8 cellular contexts compared by ENCODE assay signal in the genomic region with DNA sequence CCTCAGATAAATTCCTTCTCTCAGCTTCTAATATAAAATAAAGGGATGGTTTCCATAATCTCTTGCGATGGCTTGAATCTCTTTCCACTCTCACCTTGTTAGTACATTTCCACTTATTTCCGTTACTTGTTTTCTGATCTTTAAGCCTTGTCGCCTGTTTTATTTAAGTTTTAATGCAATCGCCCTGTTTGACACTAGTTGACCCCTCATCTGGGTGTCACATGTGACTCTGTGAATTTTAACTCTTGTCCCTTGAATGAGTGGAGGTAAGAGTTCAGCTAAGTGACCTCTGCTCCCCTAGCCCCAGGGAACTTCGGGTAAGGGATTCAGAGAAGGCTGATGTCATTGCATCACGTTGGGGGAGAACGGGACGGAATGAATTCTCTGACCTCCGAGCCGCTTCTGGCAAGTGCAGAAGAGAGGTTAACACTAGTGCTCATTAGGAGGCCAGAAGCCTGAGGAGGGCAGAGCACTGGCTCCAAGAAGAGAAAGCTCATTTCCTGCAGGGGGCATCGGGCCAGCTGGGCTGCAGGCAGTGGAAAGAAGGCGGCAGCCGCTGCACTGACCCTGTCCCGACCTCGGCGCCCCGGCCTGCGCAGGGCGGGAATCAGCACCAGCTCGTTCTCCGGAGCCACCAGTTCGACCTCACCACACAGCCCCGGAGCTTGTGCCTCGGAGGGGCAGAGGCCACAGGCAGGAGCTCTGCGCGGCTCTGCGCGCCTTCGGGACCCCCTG. TPM values are rescaled to one million over a fixed set of nuclear protein-coding genes. Genes with fewer than 3 reads are reported as not detected.
DNase-seq lines count a peak whose midpoint lies in the region; ATAC-seq and TF ChIP-seq lines count a peak whose summit lies in the region.

No MANE protein-coding gene starts in this region.

- peak overlapping the region; percentile 97 for H3K9ac ChIP-seq in NT2/D1 (ENCODE audit: insufficient read length, low read depth)

- H3K9me3 ChIP-seq in NT2/D1 (ENCODE audit: insufficient read depth, low read length) (no peaks in the 10 kb centered on the region), hepatocyte (ENCODE audit: low read depth) (no peaks in the 10 kb centered on the region), psoas muscle (no peaks in the 10 kb centered on the region)

- no peaks in the 10 kb centered on the region for H3K9me2 ChIP-seq in hepatocyte (replicated peaks; ENCODE audit: insufficient read depth)

- in situ Hi-C loops in astrocyte of the cerebellum (cut with HindIII; ENCODE audit: low sequenced_read_pairs) = loop anchor here (5.0 kb wide), 1 partner anchor 67 kb away; a partner anchor contains a TSS

- peak; percentile 73 for DNase-seq in D341Med (ENCODE audit: low spot score)
- DNase-seq in NT2/D1 (ENCODE audit: low read depth, low spot score) = peak; percentile 81
- no peak for DNase-seq in astrocyte of the cerebellum (ENCODE audit: low read depth)
- peak; percentile 80 for DNase-seq in hepatocyte (ENCODE audit: low spot score)
- DNase-seq in psoas muscle = peak; percentile 73 to 88
- DNase-seq in occipital lobe (lab: John Stamatoyannopoulos, UW) = no peak

- ATAC-seq in GM19023 (IDR thresholded peaks at IDR 0.05; ENCODE audit: unreplicated experiment) (peak; percentile 20), HG03175 (IDR thresholded peaks at IDR 0.05; ENCODE audit: unreplicated experiment) (peak; percentile 25), psoas muscle (peak; percentile 29 to 54 (median 49))

- H3K4me1 ChIP-seq in NT2/D1 (ENCODE audit: insufficient read depth, insufficient read length) = peaks cover 5% of the 10 kb centered on the region
- H3K4me1 ChIP-seq in hepatocyte (ENCODE audit: insufficient read depth) = peaks cover 10% of the 10 kb centered on the region
- peaks cover 37% of the 10 kb centered on the region for H3K4me1 ChIP-seq in psoas muscle

- peak overlapping the region; percentile 77 for H3K4me2 ChIP-seq in hepatocyte

- intact Hi-C loops in psoas muscle (cut with DNase I) = loop anchor here in 1 of 2 donors (2.0 kb wide), 1 partner anchor 63 kb away; no protein-coding TSS in a partner anchor

- no peaks in the 10 kb centered on the region for H4K20me1 ChIP-seq in hepatocyte (ENCODE audit: insufficient read depth, poor library complexity, severe bottlenecking)

- peaks cover 8% of the 10 kb centered on the region for H3K27me3 ChIP-seq in NT2/D1 (ENCODE audit: insufficient read depth, insufficient read length)
- no peaks in the 10 kb centered on the region for H3K27me3 ChIP-seq in hepatocyte
- no peaks in the 10 kb centered on the region for H3K27me3 ChIP-seq in psoas muscle (ENCODE audit: insufficient read depth in 3 of 3, low read length in 2 of 3)

- 11% methylated on average over 27 of the region's 29 CpGs for WGBS in hepatocyte (ENCODE audit: low lambda C conversion rate, missing lambda C conversion rate)
- WGBS in psoas muscle, 3 donors = 6 to 10% (median 7%) methylated on average over 22 to 29 of the region's 29 CpGs

- H3K79me2 ChIP-seq in hepatocyte = peaks cover 2% of the 10 kb centered on the region

- H2AFZ ChIP-seq in hepatocyte = peak overlapping the region; percentile 57

- H3K36me3 ChIP-seq in NT2/D1 (ENCODE audit: insufficient read depth, insufficient read length, low read length) (peaks cover 10% of the 10 kb centered on the region), hepatocyte (replicated peaks; ENCODE audit: insufficient read depth, low read depth) (no peaks in the 10 kb centered on the region), psoas muscle (ENCODE audit: insufficient read depth in 1 of 2, low read depth in 1 of 2) (peaks cover 0 to 8% of the 10 kb centered on the region in 2 donors)

- peak overlapping the region; percentile 91 for H3K4me3 ChIP-seq in NT2/D1 (ENCODE audit: insufficient read length, low read depth)
- H3K4me3 ChIP-seq in astrocyte of the cerebellum (ENCODE audit: low read depth, low read length) = peak overlapping the region; percentile 80
- peak overlapping the region; percentile 56 for H3K4me3 ChIP-seq in hepatocyte
- peak overlapping the region; percentile 93 for H3K4me3 ChIP-seq in psoas muscle

- TF ChIP-seq CTCF in astrocyte of the cerebellum (IDR thresholded peaks at IDR 0.05; ENCODE audit: low read depth, low read length, missing control alignments) (peak; percentile 12), hepatocyte (IDR thresholded peaks at IDR 0.05; ENCODE audit: poor library complexity) (peak; percentile 35), psoas muscle (IDR thresholded peaks at IDR 0.05) (peak; percentile 23)

- peak overlapping the region; percentile 91 for H3K27ac ChIP-seq in hepatocyte
- H3K27ac ChIP-seq in psoas muscle = peak overlapping the region; percentile 97

RNA-seq across cellular contexts. Expression of a gene that starts 0.6 kb away (rescaled TPM):
- 31.9 and 45.7 TPM in 2 replicates for total RNA-seq in hepatocyte
- polyA plus RNA-seq in hepatocyte = 81.4 and 87.3 TPM in 2 replicates
- total RNA-seq in psoas muscle = 10 to 100 TPM; 36.5 to 53.9 (median 42.3) TPM
- polyA plus RNA-seq in psoas muscle = 10 to 100 TPM; 43.8 to 64.7 (median 48.1) TPM
- total RNA-seq in occipital lobe = 7.0 TPM

RNA-seq across cellular contexts. Expression of a gene that starts 2.2 kb away (rescaled TPM):
- total RNA-seq in hepatocyte = 0.10 and 1.4 TPM in 2 replicates
- 0.55 and 0.63 TPM in 2 replicates for polyA plus RNA-seq in hepatocyte
- total RNA-seq in psoas muscle = 1 to 10 TPM in 1 of 4 donors, under 1 TPM in 3; 0.39 to 1.3 (median 0.94) TPM
- 1 to 10 TPM in 1 of 3 donors, under 1 TPM in 2; 0.25 to 1.2 (median 0.56) TPM for polyA plus RNA-seq in psoas muscle
- total RNA-seq in occipital lobe = 4.7 TPM

RNA-seq across cellular contexts. Expression of a gene that starts 14.3 kb away (rescaled TPM):
- not detected in 2 replicates for total RNA-seq in hepatocyte
- 0.26 TPM in 1 of 2 replicates, not detected in the other for polyA plus RNA-seq in hepatocyte
- total RNA-seq in psoas muscle = not detected
- not detected for polyA plus RNA-seq in psoas muscle
- not detected for total RNA-seq in occipital lobe

RNA-seq across cellular contexts. Expression of a gene that starts 14.8 kb away (rescaled TPM):
- total RNA-seq in hepatocyte (7.5 and 12.3 TPM in 2 replicates), psoas muscle (10 to 100 TPM in 2 of 4 donors, 1 to 10 TPM in 2; 8.9 to 18.5 (median 11.6) TPM), occipital lobe (5.6 TPM)
- polyA plus RNA-seq in hepatocyte (13.4 and 14.6 TPM in 2 replicates), psoas muscle (1 to 10 TPM; 2.8 to 5.9 (median 3.9) TPM)

RNA-seq across cellular contexts. Expression of a gene that starts 22.9 kb away (rescaled TPM):
- total RNA-seq in hepatocyte (12.8 and 13.9 TPM in 2 replicates), psoas muscle (10 to 100 TPM; 14.7 to 28.4 (median 18.3) TPM), occipital lobe (11.2 TPM)
- polyA plus RNA-seq in hepatocyte (12.2 and 14.4 TPM in 2 replicates), psoas muscle (10 to 100 TPM in 1 of 3 donors, 1 to 10 TPM in 2; 8.7 to 27.2 (median 9.2) TPM)

Comparison
In these comparisons a context has a peak if more than half of its experiments do, and no peak if none do; other contexts are left out.
1. DNase-seq: peak in D341Med (single experiment), NT2/D1 (single experiment), hepatocyte (single experiment) and psoas muscle (2 of 2); none in astrocyte of the cerebellum (single experiment) and occipital lobe (single experiment).
2. Peak in every context shown above with its lines, with median percentiles within 50 percentile points of each other: ATAC-seq, H3K4me3 ChIP-seq and CTCF ChIP-seq.